Comparison of ENCODE assay signal across 14 cellular contexts in the genomic region with DNA sequence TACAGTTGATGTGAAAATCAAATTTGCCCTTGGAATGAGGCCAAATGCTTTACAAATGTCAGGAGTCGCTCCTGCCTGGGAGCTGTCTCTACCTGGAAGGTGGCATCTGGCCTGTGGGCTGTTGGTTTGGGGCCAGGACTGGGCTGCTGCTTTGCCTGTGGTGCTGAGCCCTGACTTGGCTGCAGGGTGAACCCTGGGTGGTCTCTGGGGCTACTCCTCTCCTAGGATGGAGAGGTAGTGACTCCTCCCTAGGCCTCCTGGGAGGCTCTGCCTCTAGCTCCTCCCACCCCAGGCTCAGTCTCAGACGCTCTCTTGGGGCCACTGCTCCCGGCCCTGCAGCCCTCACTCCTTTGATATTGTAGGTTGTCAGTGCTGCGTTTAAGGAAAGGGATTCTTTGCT. TPM values are rescaled to one million over a fixed set of nuclear protein-coding genes. Genes with fewer than 3 reads are reported as not detected.
"Had no signal": no experiment of that assay in that cellular context is flagged by ENCODE, and none has a peak within 500 bp of the region (broad histone marks: within the 10 kb centered on the region; RNA-seq: fewer than 3 reads in every experiment).

No MANE protein-coding gene starts in this region.

- H3K36me3 Mint-ChIP-seq: activated naive CD4-positive, alpha-beta T cell treated with anti-CD3 and anti-CD28 coated beads, Interleukin-2, amount 50 U/mL, for 24 hours had no signal

- H3K4me1 Mint-ChIP-seq: nephron had no signal

- ATAC-seq: left ventricle myocardium superior had no signal

- H3K27me3 Mint-ChIP-seq: activated naive CD4-positive, alpha-beta T cell treated with anti-CD3 and anti-CD28 coated beads, Interleukin-2, amount 50 U/mL, for 24 hours had no signal

- H3K9me3 Mint-ChIP-seq: activated naive CD4-positive, alpha-beta T cell treated with anti-CD3 and anti-CD28 coated beads, Interleukin-2, amount 50 U/mL, for 24 hours; dendritic cell treated with granulocyte-macrophage colony-stimulating factor and Interleukin-4, amounts not matched to agents 40 ng/mL and 50 ng/mL, for 4 days; nephron had no signal

- H3K9me3 ChIP-seq: sigmoid colon, upper lobe of left lung had no signal

- H3K27me3 ChIP-seq: brain microvascular endothelial cell, sigmoid colon, upper lobe of left lung had no signal

- H3K4me3 ChIP-seq: sigmoid colon, upper lobe of left lung had no signal

- H3K27ac Mint-ChIP-seq: dendritic cell treated with granulocyte-macrophage colony-stimulating factor and Interleukin-4, amounts not matched to agents 40 ng/mL and 50 ng/mL, for 4 days; nephron had no signal

- H3K4me3 Mint-ChIP-seq: activated naive CD4-positive, alpha-beta T cell treated with anti-CD3 and anti-CD28 coated beads, Interleukin-2, amount 50 U/mL, for 24 hours; dendritic cell treated with granulocyte-macrophage colony-stimulating factor and Interleukin-4, amounts not matched to agents 40 ng/mL and 50 ng/mL, for 4 days; nephron had no signal

- H3K36me3 ChIP-seq: brain microvascular endothelial cell, sigmoid colon, upper lobe of left lung had no signal

- H3K27ac ChIP-seq: brain microvascular endothelial cell, sigmoid colon, upper lobe of left lung had no signal

- DNase-seq: activated CD8-positive, alpha-beta memory T cell treated with anti-CD3 and anti-CD28 coated beads for 24 hours; brain microvascular endothelial cell; cerebellar nuclear complex; left ventricle myocardium superior; mesenchymal stem cell; sigmoid colon; stimulated activated CD4-positive, alpha-beta T cell treated with anti-CD3 and anti-CD28 coated beads, Interleukin-12 subunit alpha, Interleukin-12 subunit beta, amount 100 ng/mL, for 4 hours; stimulated activated naive CD4-positive, alpha-beta T cell treated with Interleukin-2 at 50 U/mL for 16 hours; upper lobe of left lung had no signal

RNA-seq across cellular contexts. Expression of a gene that starts 47.5 kb away (rescaled TPM):
- total RNA-seq: epithelial cell of proximal tubule, kidney epithelial cell, left ventricle myocardium superior had no signal
